In the genomic region with DNA sequence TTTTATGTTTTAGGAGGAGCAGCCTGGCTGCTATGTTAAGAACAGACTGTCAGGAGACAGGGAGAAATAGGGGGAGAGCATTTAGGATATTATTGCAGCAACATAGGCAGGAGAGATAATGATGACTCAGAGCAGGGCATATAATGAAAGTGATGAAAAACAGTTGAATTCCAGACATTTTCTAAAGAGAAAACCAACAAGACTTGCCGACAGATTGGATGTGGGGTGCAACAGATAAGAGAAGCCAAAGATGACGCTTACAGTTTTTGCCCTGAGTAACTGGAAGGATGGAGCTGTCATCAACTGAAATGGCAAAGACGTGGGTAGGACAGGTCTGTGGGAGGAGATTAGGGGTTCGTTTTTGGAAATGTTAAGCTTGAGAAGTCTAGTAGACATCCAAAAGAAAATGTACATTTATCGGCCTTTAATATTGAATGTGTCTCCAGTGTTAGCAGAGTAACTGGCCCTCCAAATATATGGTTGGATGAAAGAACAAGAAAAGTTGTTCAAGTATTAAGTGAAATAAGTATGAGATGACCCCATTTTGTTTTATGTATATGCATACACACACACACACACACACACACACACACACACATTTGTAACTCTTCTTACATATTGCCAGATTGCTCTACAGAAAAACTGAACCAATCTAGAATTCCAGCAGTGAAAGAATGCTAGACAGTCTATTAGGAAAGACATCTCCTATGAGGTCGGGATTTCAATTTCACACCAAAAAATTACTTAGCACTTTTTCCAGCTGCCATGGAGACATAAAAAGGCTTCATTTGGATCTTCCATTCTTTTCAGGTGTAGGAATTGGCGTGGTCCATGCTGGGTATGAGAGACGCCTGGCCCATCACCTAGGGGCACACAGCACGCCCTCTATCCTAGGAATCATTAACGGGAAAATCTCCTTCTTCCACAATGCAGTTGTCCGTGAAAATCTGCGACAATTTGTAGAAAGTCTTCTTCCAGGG, we compare ENCODE assay signal across 16 cellular contexts. TPM values are rescaled to one million over a fixed set of nuclear protein-coding genes. Genes with fewer than 3 reads are reported as not detected.
DNase-seq lines count a peak whose midpoint lies in the region; ATAC-seq, FAIRE-seq and TF ChIP-seq lines count a peak whose summit lies in the region.
"Had no signal": no experiment of that assay in that cellular context is flagged by ENCODE, and none has a peak within 500 bp of the region (broad histone marks: within the 10 kb centered on the region; RNA-seq: fewer than 3 reads in every experiment).

No MANE protein-coding gene starts in this region.

- TF ChIP-seq CTCF in brain microvascular endothelial cell (IDR thresholded peaks at IDR 0.05; ENCODE audit: low read depth, low read length, missing control alignments) (no peak), psoas muscle (IDR thresholded peaks at IDR 0.05) (no peak)

- H3K36me3 ChIP-seq in brain microvascular endothelial cell (replicated peaks) = peaks cover 29% of the 10 kb centered on the region
- peaks cover 12 to 97% of the 10 kb centered on the region in 2 donors for H3K36me3 ChIP-seq in psoas muscle (ENCODE audit: insufficient read depth in 1 of 2, low read depth in 1 of 2)

- 91 to 95% (median 93%) methylated on average over 12 of the region's 12 CpGs for WGBS in psoas muscle, 3 donors

- H3K4me3 ChIP-seq in brain microvascular endothelial cell (ENCODE audit: low read depth, low read length) = no peak overlapping the region
- H3K4me3 ChIP-seq in psoas muscle = no peak overlapping the region
- H3K4me3 ChIP-seq: skin epidermis, upper lobe of left lung had no signal

- no peak for ATAC-seq in psoas muscle
- no peak for ATAC-seq in GM21390 (IDR thresholded peaks at IDR 0.05; ENCODE audit: unreplicated experiment)
- ATAC-seq: HepG2; stimulated activated naive B cell treated with anti-CD40 and anti-IgM and Interleukin-4, amounts not matched to agents 10 μg/mL and 1 μg/mL and 100 μg/mL, for 72 hours had no signal

- intact Hi-C loops in psoas muscle (cut with DNase I) = no loop called here

- H3K9me3 ChIP-seq in psoas muscle = no peaks in the 10 kb centered on the region
- H3K9me3 ChIP-seq: upper lobe of left lung had no signal

- in situ Hi-C loops in brain microvascular endothelial cell (cut with HindIII; ENCODE audit: low pct_ligation_motif_present, low sequenced_read_pairs) = no loop called here

- FAIRE-seq in HTR-8/SVneo (lab: Jason Lieb, UNC) = peak; percentile 67
- FAIRE-seq: HepG2, keratinocyte had no signal

- DNase-seq in AG08395 (ENCODE audit: low spot score) (peak; percentile 50), HTR-8/SVneo (ENCODE audit: insufficient read length, low spot score) (peak; percentile 66), brain microvascular endothelial cell (peak; percentile 87), iris pigment epithelial cell (ENCODE audit: low read depth) (peak; percentile 89), NCI-H1417 (lab: John Stamatoyannopoulos, UW) (no peak), psoas muscle (no peak), NCI-H2029 (lab: John Stamatoyannopoulos, UW) (no peak)
- DNase-seq: effector memory CD4-positive, alpha-beta T cell; GOT3; Right ventricle myocardium superior; stimulated activated naive B cell treated with anti-CD40 and anti-IgM and Interleukin-4, amounts not matched to agents 10 μg/mL and 1 μg/mL and 100 μg/mL, for 72 hours; upper lobe of left lung had no signal

- H3K27me3 ChIP-seq in brain microvascular endothelial cell (replicated peaks) (no peaks in the 10 kb centered on the region), psoas muscle (ENCODE audit: insufficient read depth in 3 of 3, low read length in 2 of 3) (no peaks in the 10 kb centered on the region)
- H3K27me3 ChIP-seq: upper lobe of left lung had no signal

- peak overlapping the region; percentile 45 for H3K27ac ChIP-seq in brain microvascular endothelial cell
- H3K27ac ChIP-seq in psoas muscle = no peak overlapping the region
- H3K27ac ChIP-seq: skin epidermis, upper lobe of left lung had no signal

- no peaks in the 10 kb centered on the region for H3K4me1 ChIP-seq in psoas muscle
- H3K4me1 ChIP-seq: upper lobe of left lung had no signal

RNA-seq across cellular contexts. Expression of a gene that starts 17.2 kb away (rescaled TPM):
- total RNA-seq in psoas muscle = 10 to 100 TPM; 17.2 to 29.9 (median 22.7) TPM
- polyA plus RNA-seq in psoas muscle = 10 to 100 TPM in 1 of 3 donors, 1 to 10 TPM in 2; 6.8 to 16.2 (median 6.8) TPM

RNA-seq across cellular contexts. Expression of a gene that starts 19.9 kb away (rescaled TPM):
- total RNA-seq in psoas muscle = 1 to 10 TPM; 6.1 to 8.9 (median 7.4) TPM
- polyA plus RNA-seq in psoas muscle = 10 to 100 TPM in 1 of 3 donors, 1 to 10 TPM in 2; 5.3 to 10.5 (median 9.9) TPM

RNA-seq across cellular contexts. Expression of a gene that starts 41.0 kb away (rescaled TPM):
- total RNA-seq in psoas muscle = 10 to 100 TPM in 1 of 4 donors, 1 to 10 TPM in 3; 2.6 to 12.6 (median 3.4) TPM
- 1 to 10 TPM; 2.6 to 8.1 (median 7.2) TPM for polyA plus RNA-seq in psoas muscle

Comparison
In these comparisons a context has a peak if more than half of its experiments do, and no peak if none do; other contexts are left out.
1. DNase-seq: peak in AG08395 (single experiment), HTR-8/SVneo (single experiment), brain microvascular endothelial cell (single experiment) and iris pigment epithelial cell (single experiment); none in NCI-H1417 (0 of 3), psoas muscle (0 of 2) and NCI-H2029 (single experiment).